In the genomic region with DNA sequence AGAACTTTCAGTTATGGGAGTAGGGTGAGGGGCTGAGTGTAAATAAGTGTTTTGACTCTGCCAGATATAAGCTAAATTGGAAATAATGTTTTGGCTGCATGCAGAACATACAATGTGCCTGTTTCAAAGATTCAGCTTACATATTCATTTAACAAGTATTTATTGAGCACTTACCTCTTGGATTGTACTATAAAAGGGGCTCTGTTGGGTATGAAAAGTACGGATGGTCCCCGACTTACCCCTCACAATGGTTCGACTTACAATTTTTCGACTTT, we compare ENCODE assay signal across 9 cellular contexts. TPM values are rescaled to one million over a fixed set of nuclear protein-coding genes. Genes with fewer than 3 reads are reported as not detected.
A peak's percentile ranks its signal among the peaks of the same experiment; 100 is the strongest.
DNase-seq lines count a peak whose midpoint lies in the region; ATAC-seq, FAIRE-seq and TF ChIP-seq lines count a peak whose summit lies in the region.
"Had no signal": no experiment of that assay in that cellular context is flagged by ENCODE, and none has a peak within 500 bp of the region (broad histone marks: within the 10 kb centered on the region; RNA-seq: fewer than 3 reads in every experiment).

No MANE protein-coding gene starts in this region.

- TF ChIP-seq RAD21 in liver (IDR thresholded peaks at IDR 0.05), result no peak

- H3K4me1 Mint-ChIP-seq in activated CD8-positive, alpha-beta memory T cell treated with anti-CD3 and anti-CD28 coated beads, Interleukin-2, amount 10 ng/mL, durations not matched to agents 7 days and 5 days, result peaks cover 38% of the 10 kb centered on the region
- peaks cover 5% of the 10 kb centered on the region for H3K4me1 Mint-ChIP-seq in astrocyte (ENCODE audit: low read depth, unreplicated experiment)

- H4K20me1 ChIP-seq in astrocyte (ENCODE audit: insufficient read depth, low read length), result no peaks in the 10 kb centered on the region

- H3K36me3 ChIP-seq in astrocyte (ENCODE audit: insufficient read depth, low read length) (no peaks in the 10 kb centered on the region), liver (ENCODE audit: control insufficient read depth in 4 of 4, insufficient read depth in 3 of 4, low read depth in 1 of 4, low read length in 3 of 4) (no peaks in the 10 kb centered on the region), thymus (ENCODE audit: control insufficient read depth, insufficient read depth) (no peaks in the 10 kb centered on the region)

- DNase-seq in activated CD8-positive, alpha-beta memory T cell treated with anti-CD3 and anti-CD28 coated beads, Interleukin-2, amount 10 ng/mL, durations not matched to agents 7 days and 5 days, result no peak
- no peak for DNase-seq in activated CD8-positive, alpha-beta memory T cell treated with anti-CD3 and anti-CD28 coated beads, Interleukin-2, amount 50 U/mL, for 4 hours
- DNase-seq in astrocyte (ENCODE audit: low read depth) (no peak), GDM1 (lab: John Stamatoyannopoulos, UW) (no peak)

- H3K4me3 ChIP-seq in astrocyte (ENCODE audit: insufficient read depth, low read depth, low read length) (peak overlapping the region; percentile 80), liver (ENCODE audit: low read depth in 1 of 3, low read length in 3 of 3) (peak overlapping the region; percentile 77 to 92 (median 79)), thymus (ENCODE audit: low read length) (peak overlapping the region; percentile 59)

- no peaks in the 10 kb centered on the region for H3K27me3 Mint-ChIP-seq in activated CD8-positive, alpha-beta memory T cell treated with anti-CD3 and anti-CD28 coated beads, Interleukin-2, amount 10 ng/mL, durations not matched to agents 7 days and 5 days
- H3K27me3 Mint-ChIP-seq in astrocyte (ENCODE audit: low read depth, unreplicated experiment), result no peaks in the 10 kb centered on the region

- ATAC-seq in activated CD8-positive, alpha-beta memory T cell treated with anti-CD3 and anti-CD28 coated beads, Interleukin-2, amount 10 ng/mL, durations not matched to agents 7 days and 5 days, result no peak
- ATAC-seq in GM19463 (IDR thresholded peaks at IDR 0.05; ENCODE audit: unreplicated experiment) (no peak), GM18520 (IDR thresholded peaks at IDR 0.05; ENCODE audit: unreplicated experiment) (no peak)

- peaks cover 3% of the 10 kb centered on the region for H3K36me3 Mint-ChIP-seq in activated CD8-positive, alpha-beta memory T cell treated with anti-CD3 and anti-CD28 coated beads, Interleukin-2, amount 10 ng/mL, durations not matched to agents 7 days and 5 days
- H3K36me3 Mint-ChIP-seq in astrocyte (ENCODE audit: low read depth, unreplicated experiment), result no peaks in the 10 kb centered on the region

- H3K9me3 Mint-ChIP-seq in activated CD8-positive, alpha-beta memory T cell treated with anti-CD3 and anti-CD28 coated beads, Interleukin-2, amount 10 ng/mL, durations not matched to agents 7 days and 5 days (ENCODE audit: low read depth), result no peaks in the 10 kb centered on the region
- H3K9me3 Mint-ChIP-seq in astrocyte (ENCODE audit: unreplicated experiment), result no peaks in the 10 kb centered on the region

- H3K4me2 ChIP-seq in astrocyte (ENCODE audit: low read length), result peak overlapping the region; percentile 85

- WGBS in liver, result 0% methylated on average over 4 of the region's 4 CpGs
- 1% methylated on average over 4 of the region's 4 CpGs for WGBS in thymus

- peak overlapping the region; percentile 97 for H3K27ac Mint-ChIP-seq in activated CD8-positive, alpha-beta memory T cell treated with anti-CD3 and anti-CD28 coated beads, Interleukin-2, amount 10 ng/mL, durations not matched to agents 7 days and 5 days
- peak overlapping the region; percentile 89 for H3K27ac Mint-ChIP-seq in astrocyte (ENCODE audit: unreplicated experiment)

- H3K4me3 Mint-ChIP-seq in activated CD8-positive, alpha-beta memory T cell treated with anti-CD3 and anti-CD28 coated beads, Interleukin-2, amount 10 ng/mL, durations not matched to agents 7 days and 5 days, result peak overlapping the region; percentile 84
- H3K4me3 Mint-ChIP-seq in astrocyte (ENCODE audit: unreplicated experiment), result peak overlapping the region; percentile 94

- peak overlapping the region; percentile 42 for H2AFZ ChIP-seq in astrocyte (ENCODE audit: low read depth, low read length)

- H3K9me3 ChIP-seq in astrocyte (ENCODE audit: insufficient read depth, low read depth, low read length) (no peaks in the 10 kb centered on the region), liver (ENCODE audit: control insufficient read depth in 4 of 4, low read length in 3 of 4) (no peaks in the 10 kb centered on the region), thymus (ENCODE audit: control insufficient read depth) (no peaks in the 10 kb centered on the region)

- no peak for FAIRE-seq in astrocyte (lab: Jason Lieb, UNC)
- FAIRE-seq: colon had no signal

- peaks cover 25% of the 10 kb centered on the region for H3K79me2 ChIP-seq in astrocyte (ENCODE audit: insufficient read depth, low read length)

- peak overlapping the region; percentile 91 for H3K27ac ChIP-seq in astrocyte (ENCODE audit: low read depth, low read length)
- H3K27ac ChIP-seq in liver (ENCODE audit: low read depth in 1 of 2, low read length in 2 of 2), result peak overlapping the region; percentile 92 to 95
- H3K27ac ChIP-seq in thymus (ENCODE audit: low read depth), result peak overlapping the region; percentile 96

- CTCF ChIA-PET in activated CD8-positive, alpha-beta memory T cell treated with anti-CD3 and anti-CD28 coated beads, Interleukin-2, amount 10 ng/mL, durations not matched to agents 7 days and 5 days (lab: Charles Lee), result no interaction called here

- peak overlapping the region; percentile 92 for H3K9ac ChIP-seq in astrocyte (ENCODE audit: low read length)
- H3K9ac ChIP-seq in liver (ENCODE audit: low read depth in 1 of 2, low read length in 2 of 2), result peak overlapping the region in 1 of 2 donors; percentile 82

- H3K4me1 ChIP-seq in astrocyte (ENCODE audit: insufficient read depth, low read length) (peaks cover 16% of the 10 kb centered on the region), liver (ENCODE audit: control insufficient read depth in 4 of 4, insufficient read depth in 4 of 4, low read length in 3 of 4) (peaks cover 3 to 31% (median 17%) of the 10 kb centered on the region in 4 donors), thymus (ENCODE audit: control insufficient read depth, insufficient read depth, low read length) (peaks cover 7% of the 10 kb centered on the region)

- H3K27me3 ChIP-seq in astrocyte (ENCODE audit: insufficient read depth, low read length) (peaks cover 3% of the 10 kb centered on the region), liver (ENCODE audit: control insufficient read depth in 4 of 4, insufficient read depth in 4 of 4, low read length in 3 of 4) (no peaks in the 10 kb centered on the region), thymus (ENCODE audit: control insufficient read depth, insufficient read depth) (no peaks in the 10 kb centered on the region)

- TF ChIP-seq CTCF in astrocyte (IDR thresholded peaks at IDR 0.05; ENCODE audit: insufficient read depth, low read depth, low read length) (no peak), liver (IDR thresholded peaks at IDR 0.05; ENCODE audit: low read depth, low read length, missing input control) (no peak)

TF ChIP-seq in liver, 16 proteins besides CTCF, POLR2A, EP300 and RAD21:
- no peak for TF ChIP-seq TAF1 (conservative IDR thresholded peaks at IDR 0.05)

RNA-seq across cellular contexts. Expression of a gene that starts 0.8 kb away (rescaled TPM):
- total RNA-seq in activated CD8-positive, alpha-beta memory T cell treated with anti-CD3 and anti-CD28 coated beads, Interleukin-2, amount 10 ng/mL, durations not matched to agents 7 days and 5 days, result 10 to 100 TPM; 47.3 to 59.6 TPM
- total RNA-seq in astrocyte (38.1 and 39.6 TPM in 2 replicates), liver (10 to 100 TPM; 33.1 to 60.6 TPM)
- polyA plus RNA-seq in liver (10 to 100 TPM; 72.2 to 79.0 TPM), thymus (29.3 TPM)

RNA-seq across cellular contexts. Expression of a gene that starts 5.3 kb away (rescaled TPM):
- 10 to 100 TPM; 38.8 to 41.1 TPM for total RNA-seq in activated CD8-positive, alpha-beta memory T cell treated with anti-CD3 and anti-CD28 coated beads, Interleukin-2, amount 10 ng/mL, durations not matched to agents 7 days and 5 days
- 1.7 and 1.9 TPM in 2 replicates for total RNA-seq in astrocyte
- total RNA-seq in liver, result under 1 TPM; 0.50 to 0.61 TPM
- under 1 TPM; 0.13 to 0.59 TPM for polyA plus RNA-seq in liver
- polyA plus RNA-seq in thymus, result 7.7 TPM

RNA-seq across cellular contexts. Expression of a gene that starts 56.1 kb away (rescaled TPM):
- 10 to 100 TPM; 36.2 to 52.7 TPM for total RNA-seq in activated CD8-positive, alpha-beta memory T cell treated with anti-CD3 and anti-CD28 coated beads, Interleukin-2, amount 10 ng/mL, durations not matched to agents 7 days and 5 days
- 30.5 and 31.2 TPM in 2 replicates for total RNA-seq in astrocyte
- total RNA-seq in liver, result 1 to 10 TPM; 1.6 to 4.7 TPM
- 1 to 10 TPM in 1 of 2 donors, under 1 TPM in 1; 0.35 to 1.3 TPM for polyA plus RNA-seq in liver
- polyA plus RNA-seq in thymus, result 7.2 TPM

Comparison
In these comparisons a context has a peak if more than half of its experiments do, and no peak if none do; other contexts are left out.
1. RNA of a gene that starts 5.3 kb away (total RNA-seq): 38.8 to 41.1 TPM in activated CD8-positive, alpha-beta memory T cell treated with anti-CD3 and anti-CD28 coated beads, Interleukin-2, amount 10 ng/mL, durations not matched to agents 7 days and 5 days; 1.7 to 1.9 TPM in astrocyte and 0.50 to 0.61 TPM in liver; every median in the first group is over 10 times any median in the second.
2. Peak in every context shown above with its lines, with median percentiles within 50 percentile points of each other: H3K27ac ChIP-seq and H3K4me3 ChIP-seq.